Comparison of ENCODE assay signal across 13 cellular contexts in the genomic region with DNA sequence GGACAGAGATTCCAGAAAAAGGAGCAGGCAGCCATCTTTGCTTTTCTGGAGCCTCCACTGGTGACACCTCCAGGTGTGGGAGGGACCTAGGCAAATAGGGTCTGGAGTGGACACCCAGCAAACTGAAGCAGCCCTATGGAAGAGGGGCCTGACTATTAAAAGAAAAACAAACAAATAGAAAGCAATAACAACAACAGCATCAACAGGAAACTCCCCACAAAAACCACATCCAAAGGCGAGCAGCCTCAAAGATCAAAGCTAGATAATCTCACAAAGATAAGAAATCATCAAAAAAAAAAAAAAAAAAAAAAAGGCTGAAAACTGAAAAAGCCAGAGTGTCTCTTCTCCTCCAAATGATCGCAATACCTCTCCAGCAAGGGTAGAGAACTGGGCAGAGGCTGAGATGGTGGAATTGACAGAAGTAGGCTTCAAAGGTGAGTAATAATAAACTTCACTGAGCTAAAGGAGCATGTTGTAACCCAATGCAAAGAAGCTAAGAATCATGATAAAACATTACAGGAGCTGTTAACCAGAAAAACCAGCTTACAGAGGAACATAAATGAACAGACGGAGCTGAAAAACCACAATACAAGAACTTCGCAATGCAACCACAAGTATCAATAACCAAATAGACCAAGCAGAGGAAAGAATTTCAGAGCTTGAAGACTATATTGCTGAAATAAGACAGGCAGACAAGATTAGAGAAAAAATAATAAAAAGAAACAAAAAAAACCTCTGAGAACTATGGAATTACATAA.
"Had no signal": no experiment of that assay in that cellular context is flagged by ENCODE, and none has a peak within 500 bp of the region (broad histone marks: within the 10 kb centered on the region; RNA-seq: fewer than 3 reads in every experiment).

No MANE protein-coding gene starts in this region.

- H3K4me1 ChIP-seq: parathyroid adenoma, tibial artery had no signal

- DNase-seq: activated CD4-positive, alpha-beta T cell treated with anti-CD3 and anti-CD28 coated beads, Interleukin-2, amount 50 U/mL, for 1 hour; activated gamma-delta T cell; activated T-cell treated with anti-CD3 and anti-CD28 coated beads, Interleukin-2, amount 50 U/mL, for 24 hours; aorta; dorsolateral prefrontal cortex; mammary epithelial cell; SK-N-SH; stimulated activated CD4-positive, alpha-beta T cell treated with anti-CD3 and anti-CD28 coated beads, Interleukin-1b, Interleukin-23, amount 100 ng/mL, for 48 hours; tibial artery had no signal

- H3K4me2 ChIP-seq: hepatocyte, SK-N-SH had no signal

- H3K9ac ChIP-seq: parathyroid adenoma, SK-N-SH had no signal

- H3K27ac Mint-ChIP-seq: activated T-cell treated with anti-CD3 and anti-CD28 coated beads, Interleukin-2, amount 50 U/mL, for 24 hours had no signal

- ATAC-seq: esophagus mucosa, left lobe of liver had no signal

- H3K4me3 Mint-ChIP-seq: activated T-cell treated with anti-CD3 and anti-CD28 coated beads, Interleukin-2, amount 50 U/mL, for 24 hours had no signal

- H3K27ac ChIP-seq: dorsolateral prefrontal cortex, hepatocyte, parathyroid adenoma, tibial artery had no signal

- H3K36me3 ChIP-seq: tibial artery had no signal

- H3K4me3 ChIP-seq: dorsolateral prefrontal cortex, hepatocyte, tibial artery had no signal

- H3K9me3 ChIP-seq: SK-N-SH had no signal

- H3K27me3 ChIP-seq: dorsolateral prefrontal cortex, hepatocyte, tibial artery had no signal
